In the genomic region with DNA sequence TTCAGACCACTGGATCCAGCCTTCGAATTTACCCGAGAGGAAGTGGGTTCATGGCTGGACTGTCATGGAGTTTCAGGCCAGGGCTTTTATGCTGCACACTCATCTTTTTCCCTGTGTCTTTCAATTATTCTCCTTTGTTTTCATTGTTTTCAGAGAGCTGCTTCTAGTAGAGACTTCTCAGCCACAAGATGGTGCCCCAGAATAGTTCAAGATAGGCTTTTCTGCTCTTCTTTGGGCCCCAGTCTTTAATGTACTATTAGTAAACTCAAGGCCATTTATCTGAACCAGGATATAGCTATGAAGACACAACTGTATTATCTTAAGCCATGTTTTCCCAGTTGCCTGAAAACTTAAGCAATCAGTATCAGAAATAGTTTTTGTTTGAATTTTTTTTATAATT, we compare ENCODE assay signal across 11 cellular contexts. TPM values are rescaled to one million over a fixed set of nuclear protein-coding genes. Genes with fewer than 3 reads are reported as not detected.
DNase-seq lines count a peak whose midpoint lies in the region; ATAC-seq, FAIRE-seq and TF ChIP-seq lines count a peak whose summit lies in the region.
"Had no signal": no experiment of that assay in that cellular context is flagged by ENCODE, and none has a peak within 500 bp of the region (broad histone marks: within the 10 kb centered on the region; RNA-seq: fewer than 3 reads in every experiment).

No MANE protein-coding gene starts in this region.

- no peak for FAIRE-seq in urothelium cell line (lab: Jason Lieb, UNC)

- no peak overlapping the region for H3K4me2 ChIP-seq in Loucy (ENCODE audit: low read depth, low read length, poor library complexity, severe bottlenecking)

- no peaks in the 10 kb centered on the region for H4K20me1 ChIP-seq in Loucy (ENCODE audit: insufficient read depth, low read length, poor library complexity, severe bottlenecking)

- no peak overlapping the region for H3K27ac ChIP-seq in right lobe of liver

- H3K27me3 ChIP-seq in BJ (ENCODE audit: control insufficient read depth, insufficient read depth, low read length) = no peaks in the 10 kb centered on the region
- H3K27me3 ChIP-seq in Loucy (ENCODE audit: insufficient read depth, low read length, poor library complexity, severe bottlenecking) = no peaks in the 10 kb centered on the region
- H3K27me3 ChIP-seq in right lobe of liver = no peaks in the 10 kb centered on the region

- H3K4me3 ChIP-seq in BJ (ENCODE audit: low read depth, low read length) (no peak overlapping the region), Loucy (ENCODE audit: low read length, poor library complexity, severe bottlenecking) (no peak overlapping the region), right lobe of liver (no peak overlapping the region)

- H2AFZ ChIP-seq in Loucy (ENCODE audit: low read length) = no peak overlapping the region

- 83% methylated on average over 2 of the region's 2 CpGs for WGBS in right lobe of liver (ENCODE audit: insufficient coverage, low coverage, low lambda C conversion rate, missing lambda C conversion rate)

- no peaks in the 10 kb centered on the region for H3K79me2 ChIP-seq in Loucy (ENCODE audit: insufficient read depth, low read length)

- no peaks in the 10 kb centered on the region for H3K27me3 Mint-ChIP-seq in effector memory CD8-positive, alpha-beta T cell
- H3K27me3 Mint-ChIP-seq: CD4-positive, alpha-beta memory T cell had no signal

- H3K4me3 Mint-ChIP-seq in effector memory CD8-positive, alpha-beta T cell = no peak overlapping the region
- H3K4me3 Mint-ChIP-seq: CD4-positive, alpha-beta memory T cell had no signal

- peaks cover 0 to 4% of the 10 kb centered on the region in 2 donors for H3K4me1 Mint-ChIP-seq in effector memory CD8-positive, alpha-beta T cell (ENCODE audit: low read depth in 2 of 2)

- H3K9me2 ChIP-seq in Loucy (replicated peaks; ENCODE audit: low read depth, low read length) = no peaks in the 10 kb centered on the region

- no peaks in the 10 kb centered on the region for H3K9me3 Mint-ChIP-seq in effector memory CD8-positive, alpha-beta T cell

- no peak overlapping the region for H3K27ac Mint-ChIP-seq in effector memory CD8-positive, alpha-beta T cell

- no peak for TF ChIP-seq POLR2A in right lobe of liver (IDR thresholded peaks at IDR 0.05)

- H3K4me1 ChIP-seq in Loucy (ENCODE audit: insufficient read depth, low read length, poor library complexity, severe bottlenecking) = no peaks in the 10 kb centered on the region
- H3K4me1 ChIP-seq in right lobe of liver = no peaks in the 10 kb centered on the region

- peaks cover 7% of the 10 kb centered on the region for H3K36me3 Mint-ChIP-seq in effector memory CD8-positive, alpha-beta T cell (ENCODE audit: insufficient read depth)

- H3K36me3 ChIP-seq in BJ (ENCODE audit: control insufficient read depth, insufficient read depth, low read length) (no peaks in the 10 kb centered on the region), Loucy (ENCODE audit: insufficient read depth, low read length) (peaks cover 15% of the 10 kb centered on the region; the same call in 1 of the 2 replicates), right lobe of liver (no peaks in the 10 kb centered on the region)

- POLR2A ChIA-PET in BJ (lab: Charles Lee) = no interaction called here

- peak; percentile 50 for ATAC-seq in effector memory CD8-positive, alpha-beta T cell (replicated peaks)
- peak; percentile 52 to 65 (median 60) for ATAC-seq in right lobe of liver
- ATAC-seq: activated CD4-positive, CD25-positive, alpha-beta regulatory T cell treated with anti-CD3 and anti-CD28 coated beads, Interleukin-2, amount 50 U/mL, for 24 hours had no signal

- CTCF ChIA-PET in BJ (lab: Yijun Ruan, JAX) = interaction anchor here (0.7 to 2.3 kb wide), 5 partner anchors 12 to 280 kb away, joined by 3 to 10 read pairs (median 3); partner anchors contain the start of gene PSMA6

- TF ChIP-seq CTCF in BJ (IDR thresholded peaks at IDR 0.05; ENCODE audit: insufficient read depth, low read depth, low read length) = peak; percentile 17; the same call in 1 of the 2 replicates
- peak; percentile 45 for TF ChIP-seq CTCF in Loucy (conservative IDR thresholded peaks at IDR 0.05; ENCODE audit: low read length)
- TF ChIP-seq CTCF in right lobe of liver (IDR thresholded peaks at IDR 0.05) = peak in 1 of 4 donors; percentile 24

- H3K9ac ChIP-seq in Loucy (ENCODE audit: low read depth, low read length, poor library complexity, severe bottlenecking) = no peak overlapping the region

- intact Hi-C loops in right lobe of liver (cut with DNase I) = no loop called here

- DNase-seq in BJ (ENCODE audit: low read depth) (no peak), right lobe of liver (no peak), urothelium cell line (ENCODE audit: low spot score) (no peak), mucosa of gallbladder (ENCODE audit: low spot score) (no peak), epidermal melanocyte (ENCODE audit: insufficient read length, low spot score) (no peak)
- no peak for DNase-seq in effector memory CD8-positive, alpha-beta T cell
- no peak for DNase-seq in central memory CD4-positive, alpha-beta T cell
- DNase-seq: CD4-positive, alpha-beta memory T cell; NCI-H2171 had no signal

- no peaks in the 10 kb centered on the region for H3K9me3 ChIP-seq in Loucy (ENCODE audit: insufficient read depth, low read depth, low read length)
- no peaks in the 10 kb centered on the region for H3K9me3 ChIP-seq in right lobe of liver

- no peaks in the 10 kb centered on the region for H3F3A ChIP-seq in Loucy (ENCODE audit: low read depth)

RNA-seq across cellular contexts. Expression of gene PSMA6, which starts 30.4 kb away (rescaled TPM):
- 155 and 216 TPM in 2 replicates for polyA plus RNA-seq in BJ (2011; rRNA removed)
- 33.4 and 49.3 TPM in 2 replicates for polyA minus RNA-seq in BJ (2011; rRNA and poly(A)+ RNA removed)
- total RNA-seq in right lobe of liver = 100 to 1,000 TPM in 1 of 6 experiments, 10 to 100 TPM in 5; 66.9 to 122 (median 81.1) TPM
- 93.8 TPM for total RNA-seq in mucosa of gallbladder
